9 cellular contexts compared by ENCODE assay signal in the genomic region with DNA sequence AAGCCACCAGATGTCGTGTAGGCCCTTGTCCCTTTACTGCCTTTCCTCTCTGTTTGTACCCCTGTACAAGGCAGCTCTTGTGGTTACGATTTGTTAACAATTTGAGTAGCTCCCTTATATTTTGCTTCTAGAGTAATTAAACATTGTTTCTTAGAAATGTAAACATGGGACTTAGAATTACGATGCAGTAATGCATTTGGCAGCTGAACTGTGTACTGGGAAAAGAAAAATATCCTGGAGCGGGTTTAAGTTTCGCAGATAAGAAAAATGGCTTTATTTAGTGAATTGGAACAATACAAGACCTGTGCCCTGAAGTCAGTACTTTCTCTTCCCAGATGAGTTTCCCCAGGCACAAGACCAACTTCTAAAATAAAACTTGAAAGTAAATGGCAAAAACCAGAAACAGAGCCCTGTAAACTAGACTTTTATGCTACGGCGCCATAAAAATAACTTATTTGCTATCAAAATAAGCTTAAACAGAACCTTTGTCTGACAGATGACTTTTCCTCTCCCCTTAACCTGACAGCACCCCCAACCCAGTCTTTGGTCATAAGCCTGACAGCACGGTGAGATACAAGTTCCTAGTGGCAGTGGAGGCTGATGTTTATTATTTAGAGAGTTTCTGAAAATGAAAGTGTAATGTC.
A peak's percentile ranks its signal among the peaks of the same experiment; 100 is the strongest.
DNase-seq lines count a peak whose midpoint lies in the region; ATAC-seq and TF ChIP-seq lines count a peak whose summit lies in the region.
"Had no signal": no experiment of that assay in that cellular context is flagged by ENCODE, and none has a peak within 500 bp of the region (broad histone marks: within the 10 kb centered on the region; RNA-seq: fewer than 3 reads in every experiment).

No MANE protein-coding gene starts in this region.

- H3K27me3 Mint-ChIP-seq in IgD-negative memory B cell (no peaks in the 10 kb centered on the region), T-cell (no peaks in the 10 kb centered on the region)
- no peaks in the 10 kb centered on the region for H3K27me3 Mint-ChIP-seq in effector memory CD8-positive, alpha-beta T cell
- H3K27me3 Mint-ChIP-seq in CD8-positive, alpha-beta T cell (ENCODE audit: low read depth) = no peaks in the 10 kb centered on the region
- H3K27me3 Mint-ChIP-seq: dendritic cell treated with granulocyte-macrophage colony-stimulating factor and Interleukin-4, amounts not matched to agents 40 ng/mL and 50 ng/mL, for 4 days had no signal

- POLR2A ChIA-PET in T-cell (lab: Charles Lee) = no interaction called here
- POLR2A ChIA-PET in CD8-positive, alpha-beta T cell (lab: Charles Lee) = interaction anchor here (1.3 kb wide), 1 partner anchor 14 kb away, joined by 4 read pairs; no protein-coding TSS in a partner anchor

- H3K4me3 Mint-ChIP-seq in IgD-negative memory B cell (peak overlapping the region in 1 of 4 donors; percentile 0), T-cell (no peak overlapping the region)
- no peak overlapping the region for H3K4me3 Mint-ChIP-seq in effector memory CD8-positive, alpha-beta T cell
- H3K4me3 Mint-ChIP-seq in CD8-positive, alpha-beta T cell = no peak overlapping the region
- H3K4me3 Mint-ChIP-seq: dendritic cell treated with granulocyte-macrophage colony-stimulating factor and Interleukin-4, amounts not matched to agents 40 ng/mL and 50 ng/mL, for 4 days had no signal

- CTCF ChIA-PET in T-cell (lab: Charles Lee) = no interaction called here
- CTCF ChIA-PET in CD8-positive, alpha-beta T cell (lab: Charles Lee) = interaction anchor here (1.6 kb wide), 1 partner anchor 65 kb away, joined by 8 read pairs; no protein-coding TSS in a partner anchor

- no peaks in the 10 kb centered on the region for H3K27me3 ChIP-seq in tibial artery
- no peaks in the 10 kb centered on the region for H3K27me3 ChIP-seq in CD8-positive, alpha-beta T cell (ENCODE audit: insufficient read depth, low read length)

- H3K4me1 Mint-ChIP-seq in IgD-negative memory B cell = peaks cover 54 to 79% (median 74%) of the 10 kb centered on the region in 3 donors
- peaks cover 21 to 38% of the 10 kb centered on the region in 2 donors for H3K4me1 Mint-ChIP-seq in effector memory CD8-positive, alpha-beta T cell (ENCODE audit: low read depth in 2 of 2)
- H3K4me1 Mint-ChIP-seq in T-cell = peaks cover 69 to 72% (median 69%) of the 10 kb centered on the region in 3 donors
- H3K4me1 Mint-ChIP-seq in CD8-positive, alpha-beta T cell (ENCODE audit: low read depth) = peaks cover 56% of the 10 kb centered on the region

- H3K4me1 ChIP-seq in mucosa of descending colon (ENCODE audit: low read depth) = peaks cover 16% of the 10 kb centered on the region
- peaks cover 0 to 63% (median 36%) of the 10 kb centered on the region in 4 donors for H3K4me1 ChIP-seq in tibial artery
- H3K4me1 ChIP-seq in CD8-positive, alpha-beta T cell (ENCODE audit: insufficient read depth, low read length) = no peaks in the 10 kb centered on the region

- H3K36me3 Mint-ChIP-seq in IgD-negative memory B cell (peaks cover 3% of the 10 kb centered on the region), T-cell (no peaks in the 10 kb centered on the region)
- no peaks in the 10 kb centered on the region for H3K36me3 Mint-ChIP-seq in effector memory CD8-positive, alpha-beta T cell (ENCODE audit: insufficient read depth)
- H3K36me3 Mint-ChIP-seq in CD8-positive, alpha-beta T cell = no peaks in the 10 kb centered on the region

- no peak for TF ChIP-seq CTCF in mucosa of descending colon (IDR thresholded peaks at IDR 0.05)
- no peak for TF ChIP-seq CTCF in tibial artery (IDR thresholded peaks at IDR 0.05)
- no peak for TF ChIP-seq CTCF in CD8-positive, alpha-beta T cell (IDR thresholded peaks at IDR 0.05)

- peak overlapping the region; percentile 13 to 82 (median 15) for H3K27ac Mint-ChIP-seq in IgD-negative memory B cell
- H3K27ac Mint-ChIP-seq in effector memory CD8-positive, alpha-beta T cell = peak overlapping the region; percentile 42 to 50
- no peak overlapping the region for H3K27ac Mint-ChIP-seq in T-cell
- no peak overlapping the region for H3K27ac Mint-ChIP-seq in CD8-positive, alpha-beta T cell
- H3K27ac Mint-ChIP-seq: dendritic cell treated with granulocyte-macrophage colony-stimulating factor and Interleukin-4, amounts not matched to agents 40 ng/mL and 50 ng/mL, for 4 days had no signal

- H3K27ac ChIP-seq in tibial artery = peak overlapping the region; percentile 65 to 68
- H3K27ac ChIP-seq in CD8-positive, alpha-beta T cell (ENCODE audit: low read depth, low read length) = no peak overlapping the region

- no peaks in the 10 kb centered on the region for H3K36me3 ChIP-seq in mucosa of descending colon (ENCODE audit: low read depth)
- H3K36me3 ChIP-seq in tibial artery = no peaks in the 10 kb centered on the region
- no peaks in the 10 kb centered on the region for H3K36me3 ChIP-seq in CD8-positive, alpha-beta T cell (ENCODE audit: insufficient read depth, low read length)

- ATAC-seq in effector memory CD8-positive, alpha-beta T cell (replicated peaks) = no peak
- ATAC-seq in mucosa of descending colon (peak; percentile 58), T-cell (replicated peaks in 1 of 4) (no peak)
- ATAC-seq in CD8-positive, alpha-beta T cell = no peak

- no peak overlapping the region for H3K4me3 ChIP-seq in mucosa of descending colon
- peak overlapping the region; percentile 16 to 37 for H3K4me3 ChIP-seq in tibial artery
- no peak overlapping the region for H3K4me3 ChIP-seq in CD8-positive, alpha-beta T cell (ENCODE audit: low read depth, low read length)
- H3K4me3 ChIP-seq: lung had no signal

- H3K9me3 ChIP-seq in mucosa of descending colon (no peaks in the 10 kb centered on the region), tibial artery (no peaks in the 10 kb centered on the region)
- no peaks in the 10 kb centered on the region for H3K9me3 ChIP-seq in CD8-positive, alpha-beta T cell (ENCODE audit: low read length)

- H3K9me3 Mint-ChIP-seq in IgD-negative memory B cell (no peaks in the 10 kb centered on the region), T-cell (no peaks in the 10 kb centered on the region)
- no peaks in the 10 kb centered on the region for H3K9me3 Mint-ChIP-seq in effector memory CD8-positive, alpha-beta T cell
- H3K9me3 Mint-ChIP-seq in CD8-positive, alpha-beta T cell = no peaks in the 10 kb centered on the region
- H3K9me3 Mint-ChIP-seq: dendritic cell treated with granulocyte-macrophage colony-stimulating factor and Interleukin-4, amounts not matched to agents 40 ng/mL and 50 ng/mL, for 4 days had no signal

- DNase-seq in effector memory CD8-positive, alpha-beta T cell = no peak
- DNase-seq in mucosa of descending colon = no peak
- no peak for DNase-seq in tibial artery
- no peak for DNase-seq in T-cell
- no peak for DNase-seq in iPS-NIHi7 (ENCODE audit: extremely low spot score)
- no peak for DNase-seq in CD8-positive, alpha-beta T cell

- intact Hi-C loops in mucosa of descending colon (cut with DNase I, micrococcal nuclease) = no loop called here
- intact Hi-C loops in tibial artery (cut with DNase I; ENCODE audit: low total_unique reads) = no loop called here
- intact Hi-C loops in CD8-positive, alpha-beta T cell (cut with DNase I, micrococcal nuclease) = loop anchor here in 1 of 2 experiments (2.0 kb wide), 1 partner anchor 15 kb away; no protein-coding TSS in a partner anchor

Comparison
In these comparisons a context has a peak if more than half of its experiments do, and no peak if none do; other contexts are left out.
1. H3K27ac Mint-ChIP-seq: peak in IgD-negative memory B cell (3 of 3) and effector memory CD8-positive, alpha-beta T cell (2 of 2); none in T-cell (0 of 2) and CD8-positive, alpha-beta T cell (single experiment).
2. H3K4me3 ChIP-seq: peak in tibial artery (2 of 2); none in mucosa of descending colon (single experiment) and CD8-positive, alpha-beta T cell (single experiment).